ENCODE assay signal across 8 cellular contexts in the genomic region with DNA sequence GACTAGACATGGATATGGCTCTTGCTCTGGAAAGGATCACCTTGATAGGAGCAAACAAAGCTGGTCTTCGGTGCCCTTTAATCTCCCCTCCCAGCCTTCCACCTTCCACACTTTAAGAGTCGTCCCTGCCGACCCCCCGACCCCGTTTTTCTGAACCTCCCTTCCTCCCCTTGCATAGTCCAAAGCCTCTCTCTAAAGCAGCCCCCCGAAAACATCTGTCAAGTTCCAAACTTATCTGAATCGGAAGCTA. TPM values are rescaled to one million over a fixed set of nuclear protein-coding genes. Genes with fewer than 3 reads are reported as not detected.
DNase-seq lines count a peak whose midpoint lies in the region; ATAC-seq and TF ChIP-seq lines count a peak whose summit lies in the region.

No MANE protein-coding gene starts in this region.

- H3K9me3 ChIP-seq in HCT116 (ENCODE audit: control insufficient read depth in 1 of 2, insufficient read depth in 1 of 2, low read depth in 1 of 2, low read length in 2 of 2) (no peaks in the 10 kb centered on the region), left ventricle myocardium inferior (replicated peaks) (no peaks in the 10 kb centered on the region), smooth muscle cell (replicated peaks; ENCODE audit: low read depth) (no peaks in the 10 kb centered on the region)

- POLR2A ChIA-PET in HCT116 (lab: Charles Lee) = interaction anchor here (0.6 to 1.0 kb wide), 4 partner anchors 27 to 179 kb away, joined by 3 to 4 read pairs (median 4); no protein-coding TSS in a partner anchor

- ATAC-seq in HCT116 = peak; percentile 25

- peaks cover 25 to 26% of the 10 kb centered on the region in 2 experiments for H3K36me3 ChIP-seq in HCT116 (ENCODE audit: control insufficient read depth in 1 of 2, insufficient read depth in 2 of 2, low read length in 2 of 2)
- peaks cover 46% of the 10 kb centered on the region for H3K36me3 ChIP-seq in left ventricle myocardium inferior
- peaks cover 21% of the 10 kb centered on the region for H3K36me3 ChIP-seq in smooth muscle cell (ENCODE audit: low read depth)

- RAD21 ChIA-PET in HCT116 (lab: Charles Lee; ENCODE audit: low non-redundant PET in 1 of 2, low total read pairs in 2 of 2, uncharacterized antibody in 2 of 2, unreplicated experiment in 2 of 2) = no interaction called here

- H3K27ac ChIP-seq in HCT116 (ENCODE audit: low read depth, low read length) (peak overlapping the region; percentile 80), left ventricle myocardium inferior (replicated peaks) (peak overlapping the region; percentile 83), smooth muscle cell (ENCODE audit: low read depth) (peak overlapping the region; percentile 65)

- no peak for TF ChIP-seq POLR2A in HCT116 (IDR thresholded peaks at IDR 0.05; ENCODE audit: borderline replicate concordance, extremely low read depth, insufficient read depth, insufficient read length)

- H3K4me3 ChIP-seq in HCT116 (replicated peaks in 1 of 2; ENCODE audit: low read depth in 1 of 2, low read length in 2 of 2) (peak overlapping the region; percentile 91 to 99), WI38 (ENCODE audit: low read depth, low read length) (peak overlapping the region; percentile 91), left ventricle myocardium inferior (peak overlapping the region; percentile 85), smooth muscle cell (peak overlapping the region; percentile 96)

- no peak for TF ChIP-seq RAD21 in HCT116 (IDR thresholded peaks at IDR 0.05; ENCODE audit: low read depth)

- no peaks in the 10 kb centered on the region for H3F3A ChIP-seq in smooth muscle cell (ENCODE audit: low read depth)

- peaks cover 6 to 12% of the 10 kb centered on the region in 2 experiments; a peak in 3 of 4 replicates for H3K4me1 ChIP-seq in HCT116 (ENCODE audit: control insufficient read depth in 1 of 2, insufficient read depth in 2 of 2, low read length in 2 of 2)
- peaks cover 33% of the 10 kb centered on the region for H3K4me1 ChIP-seq in left ventricle myocardium inferior
- no peaks in the 10 kb centered on the region for H3K4me1 ChIP-seq in smooth muscle cell (ENCODE audit: low read depth)

- no peak overlapping the region for H2AFZ ChIP-seq in HCT116 (ENCODE audit: low read depth, low read length, poor library complexity, severe bottlenecking)
- H2AFZ ChIP-seq in smooth muscle cell (ENCODE audit: low read depth) = peak overlapping the region; percentile 90

- H3K27me3 ChIP-seq in HCT116 (ENCODE audit: insufficient read depth, low read length) (no peaks in the 10 kb centered on the region), left ventricle myocardium inferior (ENCODE audit: low read depth) (no peaks in the 10 kb centered on the region), smooth muscle cell (ENCODE audit: low read depth) (no peaks in the 10 kb centered on the region)

- DNase-seq in HCT116 (ENCODE audit: low read depth, low spot score) (no peak), left ventricle myocardium inferior (no peak), smooth muscle cell (lab: John Stamatoyannopoulos, UW; ENCODE audit: unreplicated experiment) (no peak), hippocampal formation (lab: John Stamatoyannopoulos, UW) (no peak), HuH-7.5 (ENCODE audit: low spot score) (no peak), GM20000 (ENCODE audit: low spot score) (no peak), NCI-H1436 (lab: John Stamatoyannopoulos, UW) (no peak)

- peak overlapping the region; percentile 96 for H3K9ac ChIP-seq in HCT116 (ENCODE audit: low read length)
- H3K9ac ChIP-seq in smooth muscle cell (ENCODE audit: low read depth) = peak overlapping the region; percentile 76

- WGBS in smooth muscle cell (ENCODE audit: low lambda C conversion rate) = under 1% methylated on average over 7 of the region's 7 CpGs

- intact Hi-C loops in HCT116 (cut with micrococcal nuclease) (loop anchor here (5.0 kb wide), 1 partner anchor 68 kb away; no protein-coding TSS in a partner anchor), left ventricle myocardium inferior (cut with micrococcal nuclease) (no loop called here)

- no peaks in the 10 kb centered on the region for H3K9me2 ChIP-seq in HCT116 (ENCODE audit: insufficient read depth)

- CTCF ChIA-PET in HCT116 (lab: Charles Lee) = interaction anchor here (1.0 to 1.8 kb wide), 3 partner anchors 37 to 211 kb away, joined by 4 to 6 read pairs (median 5); no protein-coding TSS in a partner anchor

- TSS peak; percentile 98 for BruUV-seq in HCT116 (replicated peaks; lab: Mats Ljungman, UMichigan)

- TF ChIP-seq CTCF in HCT116 (IDR thresholded peaks at IDR 0.05 in 2 of 3, conservative IDR thresholded peaks at IDR 0.05 in 1 of 3; ENCODE audit: borderline replicate concordance in 1 of 3, insufficient read depth in 1 of 3, low read depth in 2 of 3, low read length in 2 of 3) = no peak
- no peak for TF ChIP-seq CTCF in WI38 (IDR thresholded peaks at IDR 0.05; ENCODE audit: low read depth, low read length)
- TF ChIP-seq CTCF in left ventricle myocardium inferior (IDR thresholded peaks at IDR 0.05; ENCODE audit: borderline replicate concordance) = no peak
- TF ChIP-seq CTCF in smooth muscle cell (IDR thresholded peaks at IDR 0.05; ENCODE audit: borderline replicate concordance, insufficient read depth, poor library complexity, severe bottlenecking) = no peak
- TF ChIP-seq CTCF in GM20000 (IDR thresholded peaks at IDR 0.05; ENCODE audit: extremely low read depth, missing control alignments) = no peak

- peaks cover 51% of the 10 kb centered on the region for H3K79me2 ChIP-seq in HCT116 (ENCODE audit: insufficient read depth, low read length)
- H3K79me2 ChIP-seq in smooth muscle cell (ENCODE audit: low read depth) = peaks cover 32% of the 10 kb centered on the region

- H3K4me2 ChIP-seq in HCT116 (ENCODE audit: low read length) (peak overlapping the region; percentile 88), smooth muscle cell (peak overlapping the region; percentile 93)

- H4K20me1 ChIP-seq in HCT116 (ENCODE audit: insufficient read depth) = no peaks in the 10 kb centered on the region
- H4K20me1 ChIP-seq in smooth muscle cell (ENCODE audit: low read depth) = peaks cover 4% of the 10 kb centered on the region

TF ChIP-seq in HCT116, 20 proteins besides CTCF, POLR2A, EP300 and RAD21 (continues in another document):
- TF ChIP-seq SRF (IDR thresholded peaks at IDR 0.05; ENCODE audit: low read depth) = no peak
- no peak for TF ChIP-seq CEBPB (IDR thresholded peaks at IDR 0.05; ENCODE audit: low read depth)
- TF ChIP-seq SP1 (IDR thresholded peaks at IDR 0.05; ENCODE audit: low read depth) = no peak
- TF ChIP-seq FOSL1 (IDR thresholded peaks at IDR 0.05; ENCODE audit: low read depth) = no peak
- no peak for TF ChIP-seq ZFX (IDR thresholded peaks at IDR 0.05)
- no peak for TF ChIP-seq EZH2 (IDR thresholded peaks at IDR 0.05)
- TF ChIP-seq POLR2AphosphoS5 (IDR thresholded peaks at IDR 0.05; ENCODE audit: low read depth, low read length) = no peak
- TF ChIP-seq, protein P1, sequence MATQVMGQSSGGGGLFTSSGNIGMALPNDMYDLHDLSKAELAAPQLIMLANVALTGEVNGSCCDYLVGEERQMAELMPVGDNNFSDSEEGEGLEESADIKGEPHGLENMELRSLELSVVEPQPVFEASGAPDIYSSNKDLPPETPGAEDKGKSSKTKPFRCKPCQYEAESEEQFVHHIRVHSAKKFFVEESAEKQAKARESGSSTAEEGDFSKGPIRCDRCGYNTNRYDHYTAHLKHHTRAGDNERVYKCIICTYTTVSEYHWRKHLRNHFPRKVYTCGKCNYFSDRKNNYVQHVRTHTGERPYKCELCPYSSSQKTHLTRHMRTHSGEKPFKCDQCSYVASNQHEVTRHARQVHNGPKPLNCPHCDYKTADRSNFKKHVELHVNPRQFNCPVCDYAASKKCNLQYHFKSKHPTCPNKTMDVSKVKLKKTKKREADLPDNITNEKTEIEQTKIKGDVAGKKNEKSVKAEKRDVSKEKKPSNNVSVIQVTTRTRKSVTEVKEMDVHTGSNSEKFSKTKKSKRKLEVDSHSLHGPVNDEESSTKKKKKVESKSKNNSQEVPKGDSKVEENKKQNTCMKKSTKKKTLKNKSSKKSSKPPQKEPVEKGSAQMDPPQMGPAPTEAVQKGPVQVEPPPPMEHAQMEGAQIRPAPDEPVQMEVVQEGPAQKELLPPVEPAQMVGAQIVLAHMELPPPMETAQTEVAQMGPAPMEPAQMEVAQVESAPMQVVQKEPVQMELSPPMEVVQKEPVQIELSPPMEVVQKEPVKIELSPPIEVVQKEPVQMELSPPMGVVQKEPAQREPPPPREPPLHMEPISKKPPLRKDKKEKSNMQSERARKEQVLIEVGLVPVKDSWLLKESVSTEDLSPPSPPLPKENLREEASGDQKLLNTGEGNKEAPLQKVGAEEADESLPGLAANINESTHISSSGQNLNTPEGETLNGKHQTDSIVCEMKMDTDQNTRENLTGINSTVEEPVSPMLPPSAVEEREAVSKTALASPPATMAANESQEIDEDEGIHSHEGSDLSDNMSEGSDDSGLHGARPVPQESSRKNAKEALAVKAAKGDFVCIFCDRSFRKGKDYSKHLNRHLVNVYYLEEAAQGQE (IDR thresholded peaks at IDR 0.05; ENCODE audit: low read depth) = no peak
- no peak for TF ChIP-seq TCF7L2 (IDR thresholded peaks at IDR 0.05; ENCODE audit: borderline replicate concordance, extremely low read depth, insufficient read depth, insufficient read length)
- no peak for TF ChIP-seq JUND (IDR thresholded peaks at IDR 0.05)
- TF ChIP-seq MAX (IDR thresholded peaks at IDR 0.05) = no peak
- TF ChIP-seq EGR1 (IDR thresholded peaks at IDR 0.05; ENCODE audit: low read depth) = no peak
- TF ChIP-seq ELF1 (IDR thresholded peaks at IDR 0.05; ENCODE audit: borderline replicate concordance, low read depth) = no peak

RNA-seq across cellular contexts. Expression of gene NUP214, which starts 0.4 kb away (rescaled TPM):
- total RNA-seq in HCT116 (2021; ENCODE audit: unreplicated experiment) = 35.5 TPM
- 16.0 and 17.9 TPM in 2 replicates for polyA plus RNA-seq in HCT116 (2012)
- 24.7 TPM for total RNA-seq in left ventricle myocardium inferior
- 20.2 and 44.7 TPM in 2 replicates for total RNA-seq in smooth muscle cell
- 13.9 and 24.2 TPM in 2 replicates for polyA plus RNA-seq in smooth muscle cell

RNA-seq across cellular contexts. Expression of gene AIF1L, which starts 28.6 kb away (rescaled TPM):
- 34.0 TPM for total RNA-seq in HCT116 (2021; ENCODE audit: unreplicated experiment)
- 17.3 and 22.8 TPM in 2 replicates for polyA plus RNA-seq in HCT116 (2012)
- 16.5 TPM for total RNA-seq in left ventricle myocardium inferior
- total RNA-seq in smooth muscle cell = 1.6 and 3.1 TPM in 2 replicates
- polyA plus RNA-seq in smooth muscle cell = 3.1 and 3.6 TPM in 2 replicates
